In genomic region chr2:58258456-58258855, GRCh38 we compare ENCODE assay signal across 7 cellular contexts. TPM values are rescaled to one million over a fixed set of nuclear protein-coding genes. Genes with fewer than 3 reads are reported as not detected.
DNase-seq lines count a peak whose midpoint lies in the region; ATAC-seq lines count a peak whose summit lies in the region.
"Not testable (repeated sequence)": the region's sequence is repeated elsewhere in the genome, so short reads cannot be mapped to it uniquely, and the experiment has no call there.

No MANE protein-coding gene starts in this region.

- ATAC-seq in GM18520 (IDR thresholded peaks at IDR 0.05; ENCODE audit: unreplicated experiment) (peak; percentile 76), GM21576 (IDR thresholded peaks at IDR 0.05; ENCODE audit: unreplicated experiment) (peak; percentile 53), HG02981 (IDR thresholded peaks at IDR 0.05; ENCODE audit: unreplicated experiment) (peak; percentile 48), HG03558 (IDR thresholded peaks at IDR 0.05; ENCODE audit: extremely low read depth, unreplicated experiment) (peak; percentile 50)
- ATAC-seq in activated CD4-positive, alpha-beta T cell treated with anti-CD3 and anti-CD28 coated beads for 36 hours, result peak; percentile 99

- CTCF ChIA-PET in activated CD4-positive, alpha-beta T cell treated with anti-CD3 and anti-CD28 coated beads for 36 hours (lab: Charles Lee); activated naive CD4-positive, alpha-beta T cell treated with anti-CD3 and anti-CD28 coated beads for 36 hours (lab: Charles Lee): not testable (repeated sequence)

- peaks cover 22% of the 10 kb centered on the region for H3K27me3 Mint-ChIP-seq in activated CD4-positive, alpha-beta T cell treated with anti-CD3 and anti-CD28 coated beads for 36 hours
- H3K27me3 Mint-ChIP-seq in activated naive CD4-positive, alpha-beta T cell treated with anti-CD3 and anti-CD28 coated beads for 36 hours (ENCODE audit: low read depth), result peaks cover 16% of the 10 kb centered on the region

- not testable (repeated sequence) for H3K9me3 Mint-ChIP-seq in activated CD4-positive, alpha-beta T cell treated with anti-CD3 and anti-CD28 coated beads for 36 hours (ENCODE audit: low read depth); activated naive CD4-positive, alpha-beta T cell treated with anti-CD3 and anti-CD28 coated beads for 36 hours

- POLR2A ChIA-PET in activated CD4-positive, alpha-beta T cell treated with anti-CD3 and anti-CD28 coated beads for 36 hours (lab: Charles Lee), result not testable (repeated sequence)

- peak; percentile 60 for DNase-seq in activated CD4-positive, alpha-beta T cell treated with anti-CD3 and anti-CD28 coated beads for 36 hours
- DNase-seq in activated naive CD4-positive, alpha-beta T cell treated with anti-CD3 and anti-CD28 coated beads for 36 hours, result peak; percentile 74
- DNase-seq in stimulated activated CD4-positive, alpha-beta T cell treated with anti-CD3 and anti-CD28 coated beads, Interleukin-2, amount 100 ng/mL, for 24 hours, result peak; percentile 19 to 20

- not testable (repeated sequence) for H3K4me1 Mint-ChIP-seq in activated CD4-positive, alpha-beta T cell treated with anti-CD3 and anti-CD28 coated beads for 36 hours; activated naive CD4-positive, alpha-beta T cell treated with anti-CD3 and anti-CD28 coated beads for 36 hours (ENCODE audit: low read depth)

- not testable (repeated sequence) for H3K27ac Mint-ChIP-seq in activated CD4-positive, alpha-beta T cell treated with anti-CD3 and anti-CD28 coated beads for 36 hours; activated naive CD4-positive, alpha-beta T cell treated with anti-CD3 and anti-CD28 coated beads for 36 hours

- not testable (repeated sequence) for H3K36me3 Mint-ChIP-seq in activated CD4-positive, alpha-beta T cell treated with anti-CD3 and anti-CD28 coated beads for 36 hours (ENCODE audit: low read depth); activated naive CD4-positive, alpha-beta T cell treated with anti-CD3 and anti-CD28 coated beads for 36 hours (ENCODE audit: low read depth)

- H3K4me3 Mint-ChIP-seq in activated CD4-positive, alpha-beta T cell treated with anti-CD3 and anti-CD28 coated beads for 36 hours; activated naive CD4-positive, alpha-beta T cell treated with anti-CD3 and anti-CD28 coated beads for 36 hours: not testable (repeated sequence)

- intact Hi-C loops in activated CD4-positive, alpha-beta T cell treated with anti-CD3 and anti-CD28 coated beads for 36 hours (cut with DNase I, micrococcal nuclease), result loop anchor here (1.0 to 2.0 kb wide), 2 partner anchors 17 to 18 kb away; partner anchors contain the start of gene FANCL (in 2 of the 2)
- intact Hi-C loops in activated naive CD4-positive, alpha-beta T cell treated with anti-CD3 and anti-CD28 coated beads for 36 hours (cut with micrococcal nuclease), result loop anchor here (1.0 to 10.0 kb wide), 8 partner anchors 17 to 256 kb away; partner anchors contain the start of gene FANCL

RNA-seq across cellular contexts. Expression of gene FANCL, which starts 17.3 kb away (rescaled TPM):
- 10 to 100 TPM; 16.6 to 19.7 TPM for total RNA-seq in activated CD4-positive, alpha-beta T cell treated with anti-CD3 and anti-CD28 coated beads for 36 hours
- 10 to 100 TPM; 14.3 to 16.3 TPM for total RNA-seq in activated naive CD4-positive, alpha-beta T cell treated with anti-CD3 and anti-CD28 coated beads for 36 hours

Comparison
In these comparisons a context has a peak if more than half of its experiments do, and no peak if none do; other contexts are left out.
1. Peak in every context shown above with its lines: DNase-seq and ATAC-seq.
2. ATAC-seq: peak in every context shown above with its lines; median percentile 99 in activated CD4-positive, alpha-beta T cell treated with anti-CD3 and anti-CD28 coated beads for 36 hours; 76 in GM18520; 53 in GM21576; 50 in HG03558; 48 in HG02981.
3. DNase-seq: peak in every context shown above with its lines; median percentile 74 in activated naive CD4-positive, alpha-beta T cell treated with anti-CD3 and anti-CD28 coated beads for 36 hours; 60 in activated CD4-positive, alpha-beta T cell treated with anti-CD3 and anti-CD28 coated beads for 36 hours; 20 in stimulated activated CD4-positive, alpha-beta T cell treated with anti-CD3 and anti-CD28 coated beads, Interleukin-2, amount 100 ng/mL, for 24 hours.